Comparison of ENCODE assay signal across 8 cellular contexts in the genomic region with DNA sequence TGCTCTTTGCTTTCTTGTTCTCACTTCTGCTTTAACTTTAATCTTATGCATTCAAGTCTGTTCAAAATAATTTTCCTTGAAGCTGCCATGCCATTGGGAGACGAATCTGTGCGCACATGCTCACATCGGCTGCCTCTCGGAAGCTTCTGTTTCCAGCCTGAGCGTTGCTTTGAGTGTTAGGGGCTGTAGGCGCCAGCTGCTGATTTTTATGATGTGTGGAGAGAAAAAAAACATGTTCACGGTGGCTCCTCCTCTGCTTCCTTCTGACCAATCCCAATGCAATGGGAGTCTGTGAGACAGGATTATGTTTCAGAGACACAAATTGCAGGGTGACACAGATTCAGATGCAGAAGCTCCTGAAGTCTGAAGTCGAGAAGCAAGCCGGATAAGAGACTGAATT. TPM values are rescaled to one million over a fixed set of nuclear protein-coding genes. Genes with fewer than 3 reads are reported as not detected.
A peak's percentile ranks its signal among the peaks of the same experiment; 100 is the strongest.
DNase-seq lines count a peak whose midpoint lies in the region; ATAC-seq, FAIRE-seq and TF ChIP-seq lines count a peak whose summit lies in the region.

A gene (minus strand): TSS at position 178 of the 400 bp plus-strand sequence. CDS start 426 bp downstream, outside the sequence.

- H3K9me3 Mint-ChIP-seq in glutamatergic neuron (ENCODE audit: unreplicated experiment): no peaks in the 10 kb centered on the region

- TF ChIP-seq CTCF in A549 (IDR thresholded peaks at IDR 0.05): no peak
- TF ChIP-seq CTCF in glutamatergic neuron (IDR thresholded peaks at IDR 0.05; ENCODE audit: partially characterized antibody, unreplicated experiment): no peak
- no peak for TF ChIP-seq CTCF in ascending aorta (IDR thresholded peaks at IDR 0.05)

- H3K36me3 Mint-ChIP-seq in glutamatergic neuron (ENCODE audit: unreplicated experiment): no peaks in the 10 kb centered on the region

- POLR2A ChIA-PET in A549 (lab: Yijun Ruan, JAX): no interaction called here

- no peaks in the 10 kb centered on the region for H3K36me3 ChIP-seq in skeletal muscle satellite cell (ENCODE audit: insufficient read depth, low read length)
- no peaks in the 10 kb centered on the region for H3K36me3 ChIP-seq in ascending aorta

- peak within 1 kb of the TSS; percentile 71 for H3K4me2 ChIP-seq in A549
- peak within 1 kb of the TSS; percentile 32 for H3K4me2 ChIP-seq in skeletal muscle satellite cell (ENCODE audit: low read length)

- no peak for TF ChIP-seq EP300 in A549 (IDR thresholded peaks at IDR 0.05)

- H3K27me3 ChIP-seq in skeletal muscle satellite cell (ENCODE audit: control insufficient read depth, insufficient read depth, low read length) (peaks cover 28% of the 10 kb centered on the region), ascending aorta (no peaks in the 10 kb centered on the region)

- CTCF ChIA-PET in A549 (lab: Yijun Ruan, JAX): interaction anchor here (0.8 to 1.0 kb wide), 2 partner anchors 37 to 1210 kb away, joined by 3 read pairs; no protein-coding TSS in a partner anchor

- intact Hi-C loops in ascending aorta (cut with DNase I): no loop called here

- no peak within 1 kb of the TSS for H3K9ac ChIP-seq in skeletal muscle satellite cell (ENCODE audit: low read depth, low read length)

- no peak for TF ChIP-seq POLR2A in A549 (IDR thresholded peaks at IDR 0.05; ENCODE audit: low read length)

- peak; percentile 12 to 29 for DNase-seq in A549 (ENCODE audit: low read depth in 1 of 2, low spot score in 1 of 2)
- DNase-seq in HTR-8/SVneo (ENCODE audit: insufficient read length, low spot score): peak; percentile 64
- peak; percentile 53 for DNase-seq in glutamatergic neuron
- no peak for DNase-seq in activated CD8-positive, alpha-beta memory T cell treated with anti-CD3 and anti-CD28 coated beads for 24 hours
- no peak for DNase-seq in ascending aorta (ENCODE audit: low spot score in 2 of 2)

- FAIRE-seq in A549 (lab: Jason Lieb, UNC) (no peak), HTR-8/SVneo (lab: Jason Lieb, UNC) (no peak)

- WGBS in A549 (ENCODE audit: missing lambda C conversion rate): 9% methylated on average over 9 of the region's 9 CpGs

- H3K9me3 ChIP-seq in A549: no peaks in the 10 kb centered on the region
- H3K9me3 ChIP-seq in skeletal muscle satellite cell (replicated peaks; ENCODE audit: low read length): no peaks in the 10 kb centered on the region
- no peaks in the 10 kb centered on the region for H3K9me3 ChIP-seq in ascending aorta

- TF ChIP-seq RAD21 in A549 (conservative IDR thresholded peaks at IDR 0.05 in 1 of 2, IDR thresholded peaks at IDR 0.05 in 1 of 2): no peak

- H3K4me3 ChIP-seq in A549 (peak within 1 kb of the TSS; percentile 26; the same call in 1 of the 3 replicates), skeletal muscle satellite cell (ENCODE audit: low read length) (no peak within 1 kb of the TSS), ascending aorta (no peak within 1 kb of the TSS)

- H3K4me1 ChIP-seq in A549 (peaks cover 4% of the 10 kb centered on the region; the same call in 1 of the 3 replicates), skeletal muscle satellite cell (ENCODE audit: control insufficient read depth, insufficient read depth, low read length) (no peaks in the 10 kb centered on the region), ascending aorta (no peaks in the 10 kb centered on the region)

- H3K27me3 Mint-ChIP-seq in glutamatergic neuron (ENCODE audit: unreplicated experiment): no peaks in the 10 kb centered on the region

- peak; percentile 85 to 92 for ATAC-seq in A549
- no peak for ATAC-seq in HG02763 (IDR thresholded peaks at IDR 0.05; ENCODE audit: unreplicated experiment)

- no peak within 1 kb of the TSS for H3K27ac ChIP-seq in A549
- no peak within 1 kb of the TSS for H3K27ac ChIP-seq in ascending aorta

- peak within 1 kb of the TSS; percentile 51 for H3K4me3 Mint-ChIP-seq in glutamatergic neuron (ENCODE audit: unreplicated experiment)

- peaks cover 7% of the 10 kb centered on the region for H3K4me1 Mint-ChIP-seq in glutamatergic neuron (ENCODE audit: low read depth, unreplicated experiment)

- peak within 1 kb of the TSS; percentile 91 for H3K27ac Mint-ChIP-seq in glutamatergic neuron (ENCODE audit: unreplicated experiment)

TF ChIP-seq in A549, 52 proteins besides CTCF, POLR2A, EP300 and RAD21 (continues in another document):
- TF ChIP-seq, protein P1, sequence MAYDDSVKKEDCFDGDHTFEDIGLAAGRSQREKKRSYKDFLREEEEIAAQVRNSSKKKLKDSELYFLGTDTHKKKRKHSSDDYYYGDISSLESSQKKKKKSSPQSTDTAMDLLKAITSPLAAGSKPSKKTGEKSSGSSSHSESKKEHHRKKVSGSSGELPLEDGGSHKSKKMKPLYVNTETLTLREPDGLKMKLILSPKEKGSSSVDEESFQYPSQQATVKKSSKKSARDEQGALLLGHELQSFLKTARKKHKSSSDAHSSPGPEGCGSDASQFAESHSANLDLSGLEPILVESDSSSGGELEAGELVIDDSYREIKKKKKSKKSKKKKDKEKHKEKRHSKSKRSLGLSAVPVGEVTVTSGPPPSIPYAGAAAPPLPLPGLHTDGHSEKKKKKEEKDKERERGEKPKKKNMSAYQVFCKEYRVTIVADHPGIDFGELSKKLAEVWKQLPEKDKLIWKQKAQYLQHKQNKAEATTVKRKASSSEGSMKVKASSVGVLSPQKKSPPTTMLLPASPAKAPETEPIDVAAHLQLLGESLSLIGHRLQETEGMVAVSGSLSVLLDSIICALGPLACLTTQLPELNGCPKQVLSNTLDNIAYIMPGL (CRISPR knock-in tag; IDR thresholded peaks at IDR 0.05; ENCODE audit: borderline replicate concordance): no peak
- no peak for TF ChIP-seq CHD2 (IDR thresholded peaks at IDR 0.05; ENCODE audit: low read length, partially characterized antibody)
- no peak for TF ChIP-seq MAFK (IDR thresholded peaks at IDR 0.05; ENCODE audit: partially characterized antibody)
- TF ChIP-seq POLR2AphosphoS2 (conservative IDR thresholded peaks at IDR 0.05; ENCODE audit: low read length): no peak
- TF ChIP-seq TFCP2L1 (CRISPR knock-in tag; IDR thresholded peaks at IDR 0.05): no peak
- no peak for TF ChIP-seq TP53 (CRISPR knock-in tag; IDR thresholded peaks at IDR 0.05)
- no peak for TF ChIP-seq ZFP36 (IDR thresholded peaks at IDR 0.05; ENCODE audit: borderline replicate concordance, partially characterized antibody)
- no peak for TF ChIP-seq FOSL2 (IDR thresholded peaks at IDR 0.05)
- TF ChIP-seq FOSL2 (CRISPR knock-in tag; IDR thresholded peaks at IDR 0.05): no peak
- no peak for TF ChIP-seq SMC3 (IDR thresholded peaks at IDR 0.05)
- TF ChIP-seq HOXB13 (CRISPR knock-in tag; IDR thresholded peaks at IDR 0.05; ENCODE audit: low read depth): no peak
- TF ChIP-seq FOXS1 (CRISPR knock-in tag; IDR thresholded peaks at IDR 0.05): no peak
- TF ChIP-seq PHF8 (IDR thresholded peaks at IDR 0.05; ENCODE audit: borderline replicate concordance, low read depth): no peak
- TF ChIP-seq, protein P2, sequence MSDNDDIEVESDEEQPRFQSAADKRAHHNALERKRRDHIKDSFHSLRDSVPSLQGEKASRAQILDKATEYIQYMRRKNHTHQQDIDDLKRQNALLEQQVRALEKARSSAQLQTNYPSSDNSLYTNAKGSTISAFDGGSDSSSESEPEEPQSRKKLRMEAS (IDR thresholded peaks at IDR 0.05): no peak
- no peak for TF ChIP-seq CBX8 (IDR thresholded peaks at IDR 0.05)

TF ChIP-seq in PFSK-1, 5 proteins besides CTCF, POLR2A, EP300 and RAD21:
- no peak for TF ChIP-seq FOXP2 (optimal IDR thresholded peaks at IDR 0.05; ENCODE audit: borderline replicate concordance, extremely low read depth, extremely low read length, insufficient read depth)
- TF ChIP-seq TAF1 (IDR thresholded peaks at IDR 0.05; ENCODE audit: borderline replicate concordance, insufficient read depth, low read length): no peak
- TF ChIP-seq POLR2AphosphoS5 (IDR thresholded peaks at IDR 0.05; ENCODE audit: low read depth, low read length): peak; percentile 37; the same call in 1 of the 2 replicates
- TF ChIP-seq, protein P3, sequence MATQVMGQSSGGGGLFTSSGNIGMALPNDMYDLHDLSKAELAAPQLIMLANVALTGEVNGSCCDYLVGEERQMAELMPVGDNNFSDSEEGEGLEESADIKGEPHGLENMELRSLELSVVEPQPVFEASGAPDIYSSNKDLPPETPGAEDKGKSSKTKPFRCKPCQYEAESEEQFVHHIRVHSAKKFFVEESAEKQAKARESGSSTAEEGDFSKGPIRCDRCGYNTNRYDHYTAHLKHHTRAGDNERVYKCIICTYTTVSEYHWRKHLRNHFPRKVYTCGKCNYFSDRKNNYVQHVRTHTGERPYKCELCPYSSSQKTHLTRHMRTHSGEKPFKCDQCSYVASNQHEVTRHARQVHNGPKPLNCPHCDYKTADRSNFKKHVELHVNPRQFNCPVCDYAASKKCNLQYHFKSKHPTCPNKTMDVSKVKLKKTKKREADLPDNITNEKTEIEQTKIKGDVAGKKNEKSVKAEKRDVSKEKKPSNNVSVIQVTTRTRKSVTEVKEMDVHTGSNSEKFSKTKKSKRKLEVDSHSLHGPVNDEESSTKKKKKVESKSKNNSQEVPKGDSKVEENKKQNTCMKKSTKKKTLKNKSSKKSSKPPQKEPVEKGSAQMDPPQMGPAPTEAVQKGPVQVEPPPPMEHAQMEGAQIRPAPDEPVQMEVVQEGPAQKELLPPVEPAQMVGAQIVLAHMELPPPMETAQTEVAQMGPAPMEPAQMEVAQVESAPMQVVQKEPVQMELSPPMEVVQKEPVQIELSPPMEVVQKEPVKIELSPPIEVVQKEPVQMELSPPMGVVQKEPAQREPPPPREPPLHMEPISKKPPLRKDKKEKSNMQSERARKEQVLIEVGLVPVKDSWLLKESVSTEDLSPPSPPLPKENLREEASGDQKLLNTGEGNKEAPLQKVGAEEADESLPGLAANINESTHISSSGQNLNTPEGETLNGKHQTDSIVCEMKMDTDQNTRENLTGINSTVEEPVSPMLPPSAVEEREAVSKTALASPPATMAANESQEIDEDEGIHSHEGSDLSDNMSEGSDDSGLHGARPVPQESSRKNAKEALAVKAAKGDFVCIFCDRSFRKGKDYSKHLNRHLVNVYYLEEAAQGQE (IDR thresholded peaks at IDR 0.05; ENCODE audit: insufficient read depth in 1 of 2, low read depth in 2 of 2, low read length in 2 of 2): no peak
- TF ChIP-seq SIN3A (IDR thresholded peaks at IDR 0.05; ENCODE audit: borderline replicate concordance, insufficient read depth, low read length): no peak

RNA-seq across cellular contexts. Expression of the gene that starts here (rescaled TPM):
- polyA plus RNA-seq in A549 (2011; rRNA removed) (0.08 and 0.15 TPM in 2 replicates), A549 (2017; fragmentation: RNase III; extraction: RNeasy Plus Mini Kit Qiagen cat#74134 plus additional on column Dnase treatment) (0.05 to 0.08 TPM in 2 of 3 replicates, not detected in the other)
- 0.01 and 0.04 TPM in 2 replicates for polyA plus RNA-seq in A549 (2012; cell fraction: cytosol; rRNA removed)
- polyA plus RNA-seq in A549 (2012; cell fraction: nucleus; rRNA removed): not detected in 2 replicates
- polyA minus RNA-seq in A549 (2011; rRNA and poly(A)+ RNA removed): 0.19 and 0.25 TPM in 2 replicates
- polyA plus RNA-seq in PFSK-1 (2012; ENCODE audit: insufficient read length, low read depth): not detected
- total RNA-seq in glutamatergic neuron (ENCODE audit: unreplicated experiment) (not detected), ascending aorta (not detected)
- not detected in 2 replicates for total RNA-seq in skeletal muscle satellite cell (2012; rRNA removed)

Comparison
In these comparisons a context has a peak if more than half of its experiments do, and no peak if none do; other contexts are left out.
1. Peak in DNase-seq, ATAC-seq, H3K4me3 ChIP-seq and H3K4me2 ChIP-seq in A549; RNA of the gene not detected or under 1 TPM.
2. Peak in DNase-seq in glutamatergic neuron; RNA of the gene not detected or under 1 TPM.